16 cellular contexts compared by ENCODE assay signal in genomic region chr2:241808051-241808450, GRCh38. TPM values are rescaled to one million over a fixed set of nuclear protein-coding genes. Genes with fewer than 3 reads are reported as not detected.
A peak's percentile ranks its signal among the peaks of the same experiment; 100 is the strongest.
DNase-seq lines count a peak whose midpoint lies in the region; ATAC-seq and TF ChIP-seq lines count a peak whose summit lies in the region.
"Had no signal": no experiment of that assay in that cellular context is flagged by ENCODE, and none has a peak within 500 bp of the region (broad histone marks: within the 10 kb centered on the region; RNA-seq: fewer than 3 reads in every experiment).

No MANE protein-coding gene starts in this region.

- no peak for TF ChIP-seq CTCF in mesothelial cell of epicardium (IDR thresholded peaks at IDR 0.05; ENCODE audit: unreplicated experiment)
- no peak for TF ChIP-seq CTCF in thyroid gland (IDR thresholded peaks at IDR 0.05)

- CTCF ChIA-PET in activated CD4-positive, alpha-beta T cell treated with anti-CD3 and anti-CD28 coated beads, Interleukin-2, amount 10 ng/mL, durations not matched to agents 7 days and 5 days (lab: Charles Lee), result interaction anchor here (1.3 kb wide), 1 partner anchor 36 kb away, joined by 3 read pairs; no protein-coding TSS in a partner anchor

- H3K9me3 Mint-ChIP-seq in activated CD4-positive, alpha-beta T cell treated with anti-CD3 and anti-CD28 coated beads, Interleukin-2, amount 10 ng/mL, durations not matched to agents 24 days and 14 days, result no peaks in the 10 kb centered on the region
- H3K9me3 Mint-ChIP-seq in activated CD4-positive, alpha-beta T cell treated with anti-CD3 and anti-CD28 coated beads, Interleukin-2, amount 10 ng/mL, durations not matched to agents 7 days and 5 days, result no peaks in the 10 kb centered on the region
- H3K9me3 Mint-ChIP-seq in mesothelial cell of epicardium, result no peaks in the 10 kb centered on the region
- H3K9me3 Mint-ChIP-seq: CD8-positive, alpha-beta memory T cell had no signal

- H3K4me1 ChIP-seq in thyroid gland, result peaks cover 31 to 42% of the 10 kb centered on the region in 2 donors

- H3K27ac Mint-ChIP-seq in activated CD4-positive, alpha-beta T cell treated with anti-CD3 and anti-CD28 coated beads, Interleukin-2, amount 10 ng/mL, durations not matched to agents 24 days and 14 days, result no peak overlapping the region
- no peak overlapping the region for H3K27ac Mint-ChIP-seq in activated CD4-positive, alpha-beta T cell treated with anti-CD3 and anti-CD28 coated beads, Interleukin-2, amount 10 ng/mL, durations not matched to agents 7 days and 5 days
- H3K27ac Mint-ChIP-seq in mesothelial cell of epicardium, result peak overlapping the region; percentile 68

- no peaks in the 10 kb centered on the region for H3K36me3 ChIP-seq in thyroid gland
- H3K36me3 ChIP-seq: upper lobe of left lung had no signal

- peaks cover 9% of the 10 kb centered on the region for H3K4me1 Mint-ChIP-seq in activated CD4-positive, alpha-beta T cell treated with anti-CD3 and anti-CD28 coated beads, Interleukin-2, amount 10 ng/mL, durations not matched to agents 24 days and 14 days
- peaks cover 9% of the 10 kb centered on the region for H3K4me1 Mint-ChIP-seq in activated CD4-positive, alpha-beta T cell treated with anti-CD3 and anti-CD28 coated beads, Interleukin-2, amount 10 ng/mL, durations not matched to agents 7 days and 5 days
- peaks cover 13% of the 10 kb centered on the region for H3K4me1 Mint-ChIP-seq in mesothelial cell of epicardium

- H3K27ac ChIP-seq in thyroid gland, result peak overlapping the region; percentile 24 to 65 (median 50)
- H3K27ac ChIP-seq: upper lobe of left lung had no signal

- intact Hi-C loops in activated CD4-positive, alpha-beta T cell treated with anti-CD3 and anti-CD28 coated beads, Interleukin-2, amount 10 ng/mL, durations not matched to agents 24 days and 14 days (cut with micrococcal nuclease), result no loop called here
- intact Hi-C loops in thyroid gland (cut with DNase I), result no loop called here

- DNase-seq in activated CD4-positive, alpha-beta T cell treated with anti-CD3 and anti-CD28 coated beads, Interleukin-2, amount 10 ng/mL, durations not matched to agents 24 days and 14 days, result peak; percentile 51
- DNase-seq in activated CD4-positive, alpha-beta T cell treated with anti-CD3 and anti-CD28 coated beads, Interleukin-2, amount 10 ng/mL, durations not matched to agents 7 days and 5 days, result no peak
- DNase-seq in ecto neural progenitor cell (ENCODE audit: low spot score) (peak; percentile 51), mesothelial cell of epicardium (ENCODE audit: low spot score in 2 of 2, unreplicated experiment in 2 of 2) (no peak), thyroid gland (peak; percentile 68 to 71), GM19238 (ENCODE audit: insufficient read length, low spot score) (no peak), HK-2 (ENCODE audit: unreplicated experiment) (no peak)
- DNase-seq: activated gamma-delta T cell treated with Interleukin-2 at 50 U/mL for 16 hours; CD8-positive, alpha-beta memory T cell; GF-D8; NCI-H1105 had no signal

- H3K4me3 ChIP-seq in thyroid gland (replicated peaks in 1 of 3), result no peak overlapping the region
- H3K4me3 ChIP-seq: upper lobe of left lung had no signal

- H3K27me3 Mint-ChIP-seq in activated CD4-positive, alpha-beta T cell treated with anti-CD3 and anti-CD28 coated beads, Interleukin-2, amount 10 ng/mL, durations not matched to agents 24 days and 14 days, result peaks cover 2% of the 10 kb centered on the region
- H3K27me3 Mint-ChIP-seq in activated CD4-positive, alpha-beta T cell treated with anti-CD3 and anti-CD28 coated beads, Interleukin-2, amount 10 ng/mL, durations not matched to agents 7 days and 5 days, result peaks cover 10% of the 10 kb centered on the region
- no peaks in the 10 kb centered on the region for H3K27me3 Mint-ChIP-seq in mesothelial cell of epicardium (ENCODE audit: low read depth)
- H3K27me3 Mint-ChIP-seq: CD8-positive, alpha-beta memory T cell had no signal

- no peaks in the 10 kb centered on the region for H3K9me3 ChIP-seq in thyroid gland
- H3K9me3 ChIP-seq: upper lobe of left lung had no signal

- H3K4me3 Mint-ChIP-seq in activated CD4-positive, alpha-beta T cell treated with anti-CD3 and anti-CD28 coated beads, Interleukin-2, amount 10 ng/mL, durations not matched to agents 24 days and 14 days, result no peak overlapping the region
- no peak overlapping the region for H3K4me3 Mint-ChIP-seq in activated CD4-positive, alpha-beta T cell treated with anti-CD3 and anti-CD28 coated beads, Interleukin-2, amount 10 ng/mL, durations not matched to agents 7 days and 5 days
- H3K4me3 Mint-ChIP-seq in mesothelial cell of epicardium, result no peak overlapping the region

- POLR2A ChIA-PET in activated CD4-positive, alpha-beta T cell treated with anti-CD3 and anti-CD28 coated beads, Interleukin-2, amount 10 ng/mL, durations not matched to agents 7 days and 5 days (lab: Charles Lee), result no interaction called here

- TF ChIP-seq POLR2A in thyroid gland (IDR thresholded peaks at IDR 0.05), result no peak

- no peak for ATAC-seq in GM18858 (IDR thresholded peaks at IDR 0.05; ENCODE audit: unreplicated experiment)

- no peaks in the 10 kb centered on the region for H3K27me3 ChIP-seq in thyroid gland

- no peaks in the 10 kb centered on the region for H3K36me3 Mint-ChIP-seq in activated CD4-positive, alpha-beta T cell treated with anti-CD3 and anti-CD28 coated beads, Interleukin-2, amount 10 ng/mL, durations not matched to agents 24 days and 14 days (ENCODE audit: low read depth)
- H3K36me3 Mint-ChIP-seq in activated CD4-positive, alpha-beta T cell treated with anti-CD3 and anti-CD28 coated beads, Interleukin-2, amount 10 ng/mL, durations not matched to agents 7 days and 5 days (ENCODE audit: low read depth), result no peaks in the 10 kb centered on the region
- H3K36me3 Mint-ChIP-seq in mesothelial cell of epicardium, result no peaks in the 10 kb centered on the region
- H3K36me3 Mint-ChIP-seq: CD8-positive, alpha-beta memory T cell had no signal

- WGBS in thyroid gland, 2 donors, result 39 to 52% methylated on average over 11 of the region's 12 CpGs

RNA-seq across cellular contexts. Expression of gene NEU4, which starts 0.9 kb away (rescaled TPM):
- 1.0 and 1.2 TPM in 2 replicates for total RNA-seq in activated CD4-positive, alpha-beta T cell treated with anti-CD3 and anti-CD28 coated beads, Interleukin-2, amount 10 ng/mL, durations not matched to agents 24 days and 14 days
- under 1 TPM in 1 of 2 experiments, not detected in 1; 0.37 TPM for total RNA-seq in activated CD4-positive, alpha-beta T cell treated with anti-CD3 and anti-CD28 coated beads, Interleukin-2, amount 10 ng/mL, durations not matched to agents 7 days and 5 days
- 0.87 to 1.8 TPM (median 1.7 TPM) in 3 replicates for total RNA-seq in mesothelial cell of epicardium
- total RNA-seq in thyroid gland, result 1 to 10 TPM in 2 of 4 donors, under 1 TPM in 1, not detected in 1; 0.78 to 5.7 (median 1.1) TPM
- total RNA-seq: activated CD8-positive, alpha-beta memory T cell treated with anti-CD3 and anti-CD28 coated beads for 36 hours; CD8-positive, alpha-beta memory T cell; pulmonary artery endothelial cell; SK-MEL-5 had no signal

RNA-seq across cellular contexts. Expression of gene GAL3ST2, which starts 31.4 kb away (rescaled TPM):
- total RNA-seq in activated CD4-positive, alpha-beta T cell treated with anti-CD3 and anti-CD28 coated beads, Interleukin-2, amount 10 ng/mL, durations not matched to agents 24 days and 14 days, result 0.52 and 1.2 TPM in 2 replicates
- not detected for total RNA-seq in activated CD4-positive, alpha-beta T cell treated with anti-CD3 and anti-CD28 coated beads, Interleukin-2, amount 10 ng/mL, durations not matched to agents 7 days and 5 days
- total RNA-seq in mesothelial cell of epicardium (0.86 to 1.1 TPM (median 1.1 TPM) in 3 replicates), thyroid gland (not detected)
- total RNA-seq: pulmonary artery endothelial cell, SK-MEL-5 had no signal

RNA-seq across cellular contexts. Expression of gene PDCD1, which starts 50.6 kb away (rescaled TPM):
- 79.6 and 83.3 TPM in 2 replicates for total RNA-seq in activated CD4-positive, alpha-beta T cell treated with anti-CD3 and anti-CD28 coated beads, Interleukin-2, amount 10 ng/mL, durations not matched to agents 24 days and 14 days
- 1 to 10 TPM; 4.7 to 4.9 TPM for total RNA-seq in activated CD4-positive, alpha-beta T cell treated with anti-CD3 and anti-CD28 coated beads, Interleukin-2, amount 10 ng/mL, durations not matched to agents 7 days and 5 days
- total RNA-seq in mesothelial cell of epicardium (not detected in 3 replicates), thyroid gland (1 to 10 TPM in 2 of 4 donors, under 1 TPM in 2; 0.49 to 2.3 (median 1.1) TPM)
- total RNA-seq: pulmonary artery endothelial cell, SK-MEL-5 had no signal

Comparison
In these comparisons a context has a peak if more than half of its experiments do, and no peak if none do; other contexts are left out.
1. DNase-seq: peak in activated CD4-positive, alpha-beta T cell treated with anti-CD3 and anti-CD28 coated beads, Interleukin-2, amount 10 ng/mL, durations not matched to agents 24 days and 14 days (single experiment), ecto neural progenitor cell (single experiment) and thyroid gland (2 of 2); none in activated CD4-positive, alpha-beta T cell treated with anti-CD3 and anti-CD28 coated beads, Interleukin-2, amount 10 ng/mL, durations not matched to agents 7 days and 5 days (single experiment), mesothelial cell of epicardium (0 of 2), GM19238 (single experiment) and HK-2 (single experiment).
2. RNA of gene PDCD1, which starts 50.6 kb away (total RNA-seq): 79.6 to 83.3 TPM in activated CD4-positive, alpha-beta T cell treated with anti-CD3 and anti-CD28 coated beads, Interleukin-2, amount 10 ng/mL, durations not matched to agents 24 days and 14 days; 4.7 to 4.9 TPM in activated CD4-positive, alpha-beta T cell treated with anti-CD3 and anti-CD28 coated beads, Interleukin-2, amount 10 ng/mL, durations not matched to agents 7 days and 5 days, 0.49 to 2.3 TPM in thyroid gland and not detected in mesothelial cell of epicardium; every median in the first group is over 10 times any median in the second.